10 cellular contexts compared by ENCODE assay signal in the genomic region with DNA sequence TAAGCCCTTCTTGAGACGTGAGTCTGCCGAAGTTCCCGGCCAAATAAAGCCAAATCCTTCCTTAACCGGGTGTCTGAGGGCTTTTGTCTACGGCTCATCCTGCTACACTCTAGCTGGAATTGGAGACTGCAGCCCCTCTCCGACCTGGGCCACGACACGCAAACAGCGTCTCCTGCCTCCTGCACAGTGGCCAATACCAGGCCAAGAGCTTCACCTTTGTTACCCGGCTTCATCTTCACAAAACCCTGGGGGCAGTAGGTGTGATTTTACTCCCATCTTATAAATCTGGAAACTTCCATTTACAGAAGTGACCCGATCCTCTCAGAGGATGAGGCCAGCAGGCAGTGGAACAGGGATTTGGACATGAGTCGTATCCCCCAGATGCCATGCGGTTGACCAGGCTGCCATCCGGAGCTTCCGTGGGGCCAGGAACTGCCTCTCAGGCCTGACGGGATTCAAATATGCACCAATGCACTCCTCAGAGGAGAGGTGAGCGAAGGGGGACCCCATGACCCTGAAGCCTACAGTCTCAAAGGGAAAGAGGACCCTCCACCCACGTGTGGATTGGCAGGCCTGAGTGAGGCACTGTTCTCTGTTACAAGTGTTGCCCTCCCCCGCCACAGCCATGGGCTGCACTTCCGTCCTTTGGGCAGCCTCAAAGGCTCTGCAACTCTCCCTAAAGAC. TPM values are rescaled to one million over a fixed set of nuclear protein-coding genes. Genes with fewer than 3 reads are reported as not detected.
A peak's percentile ranks its signal among the peaks of the same experiment; 100 is the strongest.
DNase-seq lines count a peak whose midpoint lies in the region; ATAC-seq, FAIRE-seq and TF ChIP-seq lines count a peak whose summit lies in the region.
"Had no signal": no experiment of that assay in that cellular context is flagged by ENCODE, and none has a peak within 500 bp of the region (broad histone marks: within the 10 kb centered on the region; RNA-seq: fewer than 3 reads in every experiment).

No MANE protein-coding gene starts in this region.

- no peak overlapping the region for H3K9ac ChIP-seq in K562 (ENCODE audit: insufficient read depth in 1 of 2, low read depth in 2 of 2, low read length in 2 of 2)

- H3K4me3 ChIP-seq in K562 = no peak overlapping the region
- no peak overlapping the region for H3K4me3 ChIP-seq in vagina

- peak in 1 of 2 donors; percentile 7 for DNase-seq in stimulated activated naive CD8-positive, alpha-beta T cell treated with anti-CD3 and anti-CD28 coated beads, Interleukin-15, amount 100 ng/mL, for 72 hours
- no peak for DNase-seq in stimulated activated naive CD8-positive, alpha-beta T cell treated with anti-CD3 and anti-CD28 coated beads, Interleukin-15, Interleukin-2, amounts not matched to agents 100 U/mL and 50 U/mL, for 24 hours
- DNase-seq in K562 (ENCODE audit: extremely low read depth in 1 of 4, low spot score in 3 of 4) (no peak), vagina (ENCODE audit: extremely low spot score in 2 of 2) (peak; percentile 77 to 91), NCI-H187 (lab: John Stamatoyannopoulos, UW) (no peak), hepatic stellate cell (ENCODE audit: low spot score) (no peak), HEK293T (ENCODE audit: extremely low spot score) (no peak)
- DNase-seq: NCI-H2029 treated with DMSO at 0.1 percent for 48 hours had no signal

- no peak for TF ChIP-seq RAD21 in K562 (CRISPR knock-in tag; conservative IDR thresholded peaks at IDR 0.05 in 1 of 2, IDR thresholded peaks at IDR 0.05 in 1 of 2)

- ATAC-seq in stimulated activated naive CD8-positive, alpha-beta T cell treated with anti-CD3 and anti-CD28 coated beads, Interleukin-15, amount 100 ng/mL, for 72 hours = no peak
- ATAC-seq in stimulated activated naive CD8-positive, alpha-beta T cell treated with anti-CD3 and anti-CD28 coated beads, Interleukin-15, Interleukin-2, amounts not matched to agents 100 U/mL and 50 U/mL, for 24 hours = no peak
- ATAC-seq in K562 = no peak

- no peak for TF ChIP-seq POLR2A in K562 (conservative IDR thresholded peaks at IDR 0.05)
- TF ChIP-seq POLR2A in vagina (IDR thresholded peaks at IDR 0.05) = no peak

- H3K36me3 ChIP-seq in K562 (ENCODE audit: control insufficient read depth, insufficient read depth, low read length) = no peaks in the 10 kb centered on the region
- H3K36me3 ChIP-seq in vagina = no peaks in the 10 kb centered on the region

- H3K9me3 ChIP-seq in K562 (replicated peaks; ENCODE audit: control insufficient read depth, insufficient read depth, low read depth, low read length) (no peaks in the 10 kb centered on the region), vagina (no peaks in the 10 kb centered on the region)

- no peaks in the 10 kb centered on the region for H3K36me3 Mint-ChIP-seq in nephron (ENCODE audit: low read depth)

- no peaks in the 10 kb centered on the region for H3K9me3 Mint-ChIP-seq in stimulated activated naive CD8-positive, alpha-beta T cell treated with anti-CD3 and anti-CD28 coated beads, Interleukin-15, amount 100 ng/mL, for 72 hours
- H3K9me3 Mint-ChIP-seq in nephron = no peaks in the 10 kb centered on the region

- intact Hi-C loops in K562 (cut with micrococcal nuclease) = no loop called here
- intact Hi-C loops in vagina (cut with DNase I) = no loop called here

- no peaks in the 10 kb centered on the region for H3K79me2 ChIP-seq in K562 (ENCODE audit: control insufficient read depth, insufficient read depth, low read length)

- H4K20me1 ChIP-seq in K562 (replicated peaks; ENCODE audit: control insufficient read depth, insufficient read depth, low read length) = no peaks in the 10 kb centered on the region; the same call in 1 of the 2 replicates

- peak overlapping the region; percentile 23; the same call in 1 of the 2 replicates for H2AFZ ChIP-seq in K562 (ENCODE audit: low read depth, low read length)

- no peak for TF ChIP-seq EP300 in K562 (IDR thresholded peaks at IDR 0.05; ENCODE audit: low read length)

- H3K27ac Mint-ChIP-seq in stimulated activated naive CD8-positive, alpha-beta T cell treated with anti-CD3 and anti-CD28 coated beads, Interleukin-15, amount 100 ng/mL, for 72 hours = peak overlapping the region; percentile 64 to 88
- H3K27ac Mint-ChIP-seq in nephron = peak overlapping the region; percentile 58 to 75 (median 64)

- peaks cover 1% of the 10 kb centered on the region for H3K9me1 ChIP-seq in K562 (ENCODE audit: control insufficient read depth, insufficient read depth, low read length)

- BruUV-seq in K562 (replicated peaks; lab: Mats Ljungman, UMichigan) = no TSS peak

- no peak overlapping the region for H3K4me3 Mint-ChIP-seq in stimulated activated naive CD8-positive, alpha-beta T cell treated with anti-CD3 and anti-CD28 coated beads, Interleukin-15, amount 100 ng/mL, for 72 hours
- H3K4me3 Mint-ChIP-seq in nephron = no peak overlapping the region

- WGBS in K562 (ENCODE audit: insufficient coverage, low coverage, missing lambda C conversion rate) = 16% methylated on average over 16 of the region's 20 CpGs

- H3K27me3 ChIP-seq in K562 (ENCODE audit: control insufficient read depth in 2 of 2, insufficient read depth in 2 of 2, low read length in 2 of 2) (peaks cover 0 to 34% of the 10 kb centered on the region in 2 experiments; a peak in 3 of 5 replicates), vagina (no peaks in the 10 kb centered on the region)

- FAIRE-seq in K562 (lab: Jason Lieb, UNC) = no peak
- FAIRE-seq: bronchial epithelial cell had no signal

- H3K4me1 Mint-ChIP-seq in stimulated activated naive CD8-positive, alpha-beta T cell treated with anti-CD3 and anti-CD28 coated beads, Interleukin-15, amount 100 ng/mL, for 72 hours = peaks cover 48% of the 10 kb centered on the region
- peaks cover 45% of the 10 kb centered on the region for H3K4me1 Mint-ChIP-seq in nephron

- CTCF ChIA-PET in K562 (lab: Yijun Ruan, JAX; ENCODE audit: low intra/inter-chr PET ratio) = no interaction called here
- CTCF ChIA-PET in HEK293T (lab: Yijun Ruan, JAX) = no interaction called here

- H3K4me2 ChIP-seq in K562 (ENCODE audit: insufficient read depth, low read length) = no peak overlapping the region

- POLR2A ChIA-PET in K562 (lab: Yijun Ruan, JAX) (interaction anchor here (1.5 kb wide), 1 partner anchor 12 kb away, joined by 3 read pairs; no protein-coding TSS in a partner anchor), HEK293T (lab: Yijun Ruan, JAX) (no interaction called here)

- TF ChIP-seq CTCF in K562 (IDR thresholded peaks at IDR 0.05 in 2 of 3, conservative IDR thresholded peaks at IDR 0.05 in 1 of 3; ENCODE audit: insufficient read depth in 2 of 3, low read depth in 1 of 3, low read length in 3 of 3) = no peak
- no peak for TF ChIP-seq CTCF in nephron (IDR thresholded peaks at IDR 0.05; ENCODE audit: unreplicated experiment in 3 of 3)
- TF ChIP-seq CTCF in vagina (IDR thresholded peaks at IDR 0.05) = no peak

- H3K4me1 ChIP-seq in K562 (replicated peaks in 1 of 2; ENCODE audit: control insufficient read depth in 2 of 2, insufficient read depth in 2 of 2, low read length in 2 of 2) = peaks cover 0 to 3% of the 10 kb centered on the region in 2 experiments; a peak in 1 of 5 replicates
- peaks cover 5% of the 10 kb centered on the region for H3K4me1 ChIP-seq in vagina

- in situ Hi-C loops in K562 (cut with MboI) = no loop called here

- peaks cover 8% of the 10 kb centered on the region for H3K27me3 Mint-ChIP-seq in stimulated activated naive CD8-positive, alpha-beta T cell treated with anti-CD3 and anti-CD28 coated beads, Interleukin-15, amount 100 ng/mL, for 72 hours
- H3K27me3 Mint-ChIP-seq in nephron (ENCODE audit: low read depth) = peaks cover 12% of the 10 kb centered on the region

- H3K27ac ChIP-seq in K562 (ENCODE audit: extremely low read depth, low read depth, low read length) (no peak overlapping the region), vagina (no peak overlapping the region)

TF ChIP-seq in HEK293T, 16 proteins besides CTCF, POLR2A, EP300 and RAD21:
- TF ChIP-seq BHLHE40 (IDR thresholded peaks at IDR 0.05; ENCODE audit: borderline replicate concordance) (no peak), LEF1 (IDR thresholded peaks at IDR 0.05; ENCODE audit: borderline replicate concordance) (no peak), TARDBP (IDR thresholded peaks at IDR 0.05) (no peak), FOXA1 (IDR thresholded peaks at IDR 0.05) (no peak), ZNF384 (IDR thresholded peaks at IDR 0.05) (no peak), FOXK2 (IDR thresholded peaks at IDR 0.05) (no peak), SUZ12 (IDR thresholded peaks at IDR 0.05) (no peak)
- TF ChIP-seq, protein P1, sequence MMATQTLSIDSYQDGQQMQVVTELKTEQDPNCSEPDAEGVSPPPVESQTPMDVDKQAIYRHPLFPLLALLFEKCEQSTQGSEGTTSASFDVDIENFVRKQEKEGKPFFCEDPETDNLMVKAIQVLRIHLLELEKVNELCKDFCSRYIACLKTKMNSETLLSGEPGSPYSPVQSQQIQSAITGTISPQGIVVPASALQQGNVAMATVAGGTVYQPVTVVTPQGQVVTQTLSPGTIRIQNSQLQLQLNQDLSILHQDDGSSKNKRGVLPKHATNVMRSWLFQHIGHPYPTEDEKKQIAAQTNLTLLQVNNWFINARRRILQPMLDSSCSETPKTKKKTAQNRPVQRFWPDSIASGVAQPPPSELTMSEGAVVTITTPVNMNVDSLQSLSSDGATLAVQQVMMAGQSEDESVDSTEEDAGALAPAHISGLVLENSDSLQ (IDR thresholded peaks at IDR 0.05) = no peak

RNA-seq across cellular contexts. Expression of a gene that starts 53.2 kb away (rescaled TPM):
- 3.0 and 4.1 TPM in 2 replicates for total RNA-seq in K562 (2011; cell fraction: chromatin; rRNA removed; ENCODE audit: low replicate concordance)
- total RNA-seq in K562 (2011; cell fraction: nucleolus; rRNA removed) = 3.0 and 4.2 TPM in 2 replicates
- 6.4 and 7.3 TPM in 2 replicates for total RNA-seq in K562 (2011; cell fraction: nucleoplasm; rRNA removed)
- total RNA-seq in K562 (2014; rRNA removed) (6.4 and 6.5 TPM in 2 replicates), K562 (2014; rRNA removed; fragmentation: Illumina TruSeq; extraction: Trizol) (8.1 and 9.6 TPM in 2 replicates), K562 (2015; rRNA removed; fragmentation: Illumina TruSeq; extraction: Trizol) (4.5 and 6.1 TPM in 2 replicates), K562 (2021) (10.5 and 13.6 TPM in 2 replicates), vagina (30.9 TPM)
- polyA plus RNA-seq in K562 (2011; rRNA removed) (4.1 and 4.8 TPM in 2 replicates), K562 (2014; fragmentation: Illumina TruSeq; extraction: Trizol) (5.9 TPM in 2 replicates), K562 (2014; fragmentation: Nextera tagmentation; extraction: Ambion mirVana) (1 to 10 TPM; 1.8 to 2.2 TPM), K562 (2014; rRNA removed) (3.0 and 3.3 TPM in 2 replicates)
- polyA plus RNA-seq in K562 (2011; cell fraction: cytosol; rRNA removed) = 2.1 and 2.7 TPM in 2 replicates
- polyA plus RNA-seq in K562 (2011; cell fraction: nucleus; rRNA removed) = 1.3 and 2.2 TPM in 2 replicates
- polyA plus RNA-seq in K562 (2012) = 6.4 and 7.3 TPM in 2 replicates
- 4.6 and 5.4 TPM in 2 replicates for polyA minus RNA-seq in K562 (2011; rRNA and poly(A)+ RNA removed)
- 3.5 and 4.4 TPM in 2 replicates for polyA minus RNA-seq in K562 (2011; cell fraction: cytosol; rRNA and poly(A)+ RNA removed)
- 1.00 and 1.3 TPM in 2 replicates for polyA minus RNA-seq in K562 (2011; cell fraction: nucleus; rRNA and poly(A)+ RNA removed)

Comparison
In these comparisons a context has a peak if more than half of its experiments do, and no peak if none do; other contexts are left out.
1. DNase-seq: peak in vagina (2 of 2); none in stimulated activated naive CD8-positive, alpha-beta T cell treated with anti-CD3 and anti-CD28 coated beads, Interleukin-15, Interleukin-2, amounts not matched to agents 100 U/mL and 50 U/mL, for 24 hours (single experiment), K562 (0 of 4), NCI-H187 (0 of 2), hepatic stellate cell (single experiment) and HEK293T (single experiment).